In genomic region chr16:31361201-31362110, GRCh38 we compare ENCODE assay signal across 26 cellular contexts. TPM values are rescaled to one million over a fixed set of nuclear protein-coding genes. Genes with fewer than 3 reads are reported as not detected.
"Had no signal": no experiment of that assay in that cellular context is flagged by ENCODE, and none has a peak within 500 bp of the region (broad histone marks: within the 10 kb centered on the region; RNA-seq: fewer than 3 reads in every experiment).

No MANE protein-coding gene starts in this region.

- H3K4me3 Mint-ChIP-seq: activated CD4-positive, alpha-beta memory T cell treated with anti-CD3 and anti-CD28 coated beads, Interleukin-2, amount 10 ng/mL, durations not matched to agents 7 days and 5 days; activated naive CD4-positive, alpha-beta T cell treated with anti-CD3 and anti-CD28 coated beads for 36 hours; activated naive CD8-positive, alpha-beta T cell; activated T-helper 17 cell treated with anti-CD3 and anti-CD28 coated beads, Interleukin-2, amount 50 U/mL, for 72 hours; IgD-negative memory B cell; T-helper 1 cell treated with Interleukin-12 subunit alpha and Interleukin-12 subunit beta and Interleukin-4 antibody, amounts not matched to agents 30 μg/mL and 1 μg/mL, for 36 hours had no signal

- H3K27ac ChIP-seq: adrenal gland, breast epithelium had no signal

- H3K36me3 Mint-ChIP-seq: activated naive CD8-positive, alpha-beta T cell had no signal

- DNase-seq: activated CD4-positive, alpha-beta memory T cell treated with anti-CD3 and anti-CD28 coated beads, Interleukin-2, amount 10 ng/mL, durations not matched to agents 7 days and 5 days; activated CD4-positive, alpha-beta T cell treated with anti-CD3 and anti-CD28 coated beads for 1 hour; activated CD4-positive, alpha-beta T cell treated with anti-CD3 and anti-CD28 coated beads, Interleukin-2, amount 50 U/mL, for 1 hour; activated gamma-delta T cell; activated naive CD4-positive, alpha-beta T cell treated with anti-CD3 and anti-CD28 coated beads for 36 hours; activated T-cell treated with anti-CD3 and anti-CD28 coated beads for 4 hours; activated T-cell treated with anti-CD3 and anti-CD28 coated beads, Interleukin-2, amount 50 U/mL, for 48 hours; adrenal gland; anterior cingulate cortex; central memory CD4-positive, alpha-beta T cell; KG1; NCI-H1092; NCI-H1417 treated with DMSO at 0.1 percent for 48 hours; NCI-H1694 treated with DMSO at 0.1 percent for 48 hours; NCI-H2029 treated with DMSO at 0.1 percent for 48 hours; NCI-H446; NCI-H524; PC-3; SHP77 treated with DMSO at 0.1 percent for 48 hours had no signal

- H3K27me3 Mint-ChIP-seq: activated CD4-positive, alpha-beta memory T cell treated with anti-CD3 and anti-CD28 coated beads, Interleukin-2, amount 10 ng/mL, durations not matched to agents 7 days and 5 days; activated naive CD8-positive, alpha-beta T cell; activated T-helper 17 cell treated with anti-CD3 and anti-CD28 coated beads, Interleukin-2, amount 50 U/mL, for 72 hours; IgD-negative memory B cell had no signal

- H3K4me3 ChIP-seq: adrenal gland, breast epithelium had no signal

- H3K9me3 ChIP-seq: adrenal gland, breast epithelium had no signal

- H3K36me3 ChIP-seq: adrenal gland, breast epithelium had no signal

- H3K9me3 Mint-ChIP-seq: activated CD4-positive, alpha-beta memory T cell treated with anti-CD3 and anti-CD28 coated beads, Interleukin-2, amount 10 ng/mL, durations not matched to agents 7 days and 5 days; activated naive CD4-positive, alpha-beta T cell treated with anti-CD3 and anti-CD28 coated beads for 36 hours; activated T-helper 17 cell treated with anti-CD3 and anti-CD28 coated beads, Interleukin-2, amount 50 U/mL, for 72 hours; IgD-negative memory B cell; T-helper 1 cell treated with Interleukin-12 subunit alpha and Interleukin-12 subunit beta and Interleukin-4 antibody, amounts not matched to agents 30 μg/mL and 1 μg/mL, for 36 hours had no signal

- ATAC-seq: activated T-helper 17 cell treated with anti-CD3 and anti-CD28 coated beads, Interleukin-2, amount 50 U/mL, for 72 hours; PC-3 had no signal

- H3K27ac Mint-ChIP-seq: activated CD4-positive, alpha-beta memory T cell treated with anti-CD3 and anti-CD28 coated beads, Interleukin-2, amount 10 ng/mL, durations not matched to agents 7 days and 5 days; activated naive CD4-positive, alpha-beta T cell treated with anti-CD3 and anti-CD28 coated beads for 36 hours; activated naive CD8-positive, alpha-beta T cell; activated T-helper 17 cell treated with anti-CD3 and anti-CD28 coated beads, Interleukin-2, amount 50 U/mL, for 72 hours had no signal

- H3K4me1 ChIP-seq: adrenal gland, breast epithelium had no signal

RNA-seq across cellular contexts. Expression of gene ITGAX, which starts 6.5 kb away (rescaled TPM):
- total RNA-seq: LHCN-M2, PC-3 had no signal

RNA-seq across cellular contexts. Expression of gene ITGAD, which starts 31.7 kb away (rescaled TPM):
- total RNA-seq: activated CD4-positive, alpha-beta memory T cell treated with anti-CD3 and anti-CD28 coated beads, Interleukin-2, amount 10 ng/mL, durations not matched to agents 7 days and 5 days; activated CD8-positive, alpha-beta memory T cell treated with anti-CD3 and anti-CD28 coated beads for 36 hours; activated naive CD4-positive, alpha-beta T cell treated with anti-CD3 and anti-CD28 coated beads for 36 hours; activated T-helper 17 cell treated with anti-CD3 and anti-CD28 coated beads, Interleukin-2, amount 50 U/mL, for 72 hours; LHCN-M2; PC-3 had no signal
- polyA plus RNA-seq: IgD-negative memory B cell had no signal
